In genomic region chr19:14517840-14518505, GRCh38 we compare ENCODE assay signal across 8 cellular contexts. TPM values are rescaled to one million over a fixed set of nuclear protein-coding genes. Genes with fewer than 3 reads are reported as not detected.
DNase-seq lines count a peak whose midpoint lies in the region; ATAC-seq and TF ChIP-seq lines count a peak whose summit lies in the region.

Gene DNAJB1 (minus strand): TSS chr19:14518397. CDS start chr19:14518349, 48 bp downstream.

- no peaks in the 10 kb centered on the region; the same call in 2 of the 3 replicates for H3K9me3 Mint-ChIP-seq in GM23338

- peak; percentile 74 for ATAC-seq in GM23338

- H3K4me2 ChIP-seq in GM23338, result peak within 1 kb of the TSS; percentile 99
- H3K4me2 ChIP-seq in smooth muscle cell, result peak within 1 kb of the TSS; percentile 95

- no peak for TF ChIP-seq CTCF in GM23338 (conservative IDR thresholded peaks at IDR 0.05; ENCODE audit: low read depth in 2 of 2)
- TF ChIP-seq CTCF in smooth muscle cell (IDR thresholded peaks at IDR 0.05; ENCODE audit: borderline replicate concordance, insufficient read depth, poor library complexity, severe bottlenecking), result no peak

- H3K4me3 ChIP-seq in GM23338 (peak within 1 kb of the TSS; percentile 97), smooth muscle cell (peak within 1 kb of the TSS; percentile 88)

- H3K27ac Mint-ChIP-seq in GM23338, result peak within 1 kb of the TSS; percentile 96

- H3K4me1 Mint-ChIP-seq in GM23338, result peaks cover 26% of the 10 kb centered on the region

- H3K36me3 Mint-ChIP-seq in GM23338 (ENCODE audit: low read depth), result peaks cover 34% of the 10 kb centered on the region

- no peaks in the 10 kb centered on the region for H3K9me2 ChIP-seq in GM23338 (ENCODE audit: insufficient read depth)

- peak; percentile 84 for DNase-seq in DMS 273 (lab: John Stamatoyannopoulos, UW; ENCODE audit: unreplicated experiment)
- no peak for DNase-seq in DMS 273 treated with DMSO at 0.1 percent for 48 hours (lab: John Stamatoyannopoulos, UW)
- peak; percentile 70 for DNase-seq in GM23338 (ENCODE audit: low spot score)
- DNase-seq in Kasumi-1 (lab: John Stamatoyannopoulos, UW), result peak; percentile 55 to 57
- DNase-seq in T-helper 22 cell (ENCODE audit: low read depth), result peak; percentile 47
- DNase-seq in caudate nucleus (lab: John Stamatoyannopoulos, UW), result peak in 56 of 61 donors; percentile 39 to 98 (median 75)
- peak; percentile 86 for DNase-seq in iris pigment epithelial cell (ENCODE audit: low read depth)
- DNase-seq in smooth muscle cell (lab: John Stamatoyannopoulos, UW; ENCODE audit: unreplicated experiment), result peak; percentile 100

- H3K27me3 Mint-ChIP-seq in GM23338 (ENCODE audit: insufficient read depth, low read depth, poor library complexity), result peaks cover 11% of the 10 kb centered on the region

- peaks cover 11% of the 10 kb centered on the region; the same call in 1 of the 2 replicates for H3K4me1 ChIP-seq in GM23338 (ENCODE audit: insufficient read depth)
- peaks cover 9% of the 10 kb centered on the region for H3K4me1 ChIP-seq in smooth muscle cell (ENCODE audit: low read depth)

- H3F3A ChIP-seq in GM23338 (replicated peaks; ENCODE audit: low read depth) (peaks cover 36% of the 10 kb centered on the region), smooth muscle cell (ENCODE audit: low read depth) (peaks cover 17% of the 10 kb centered on the region)

- peak within 1 kb of the TSS; percentile 88 for H2AFZ ChIP-seq in GM23338
- peak within 1 kb of the TSS; percentile 79 for H2AFZ ChIP-seq in smooth muscle cell (ENCODE audit: low read depth)

- peak within 1 kb of the TSS; percentile 97 for H3K9ac ChIP-seq in smooth muscle cell (ENCODE audit: low read depth)

- peaks cover 31% of the 10 kb centered on the region for H3K79me2 ChIP-seq in GM23338 (replicated peaks; ENCODE audit: insufficient read depth)
- peaks cover 36% of the 10 kb centered on the region for H3K79me2 ChIP-seq in smooth muscle cell (ENCODE audit: low read depth)

- no peaks in the 10 kb centered on the region for H3K27me3 ChIP-seq in GM23338 (ENCODE audit: insufficient read depth)
- no peaks in the 10 kb centered on the region for H3K27me3 ChIP-seq in smooth muscle cell (ENCODE audit: low read depth)

- peak within 1 kb of the TSS; percentile 93 for H3K4me3 Mint-ChIP-seq in GM23338

- H4K20me1 ChIP-seq in GM23338 (replicated peaks; ENCODE audit: insufficient read depth) (peaks cover 24% of the 10 kb centered on the region; the same call in 1 of the 2 replicates), smooth muscle cell (ENCODE audit: low read depth) (peaks cover 49% of the 10 kb centered on the region)

- H3K9me3 ChIP-seq in smooth muscle cell (replicated peaks; ENCODE audit: low read depth), result no peaks in the 10 kb centered on the region

- H3K27ac ChIP-seq in GM23338 (ENCODE audit: low read depth) (peak within 1 kb of the TSS; percentile 94), caudate nucleus (ENCODE audit: low read depth, low read length) (peak within 1 kb of the TSS; percentile 100), smooth muscle cell (ENCODE audit: low read depth) (peak within 1 kb of the TSS; percentile 92)

- under 1% methylated on average over 46 of the region's 82 CpGs for WGBS in smooth muscle cell (ENCODE audit: low lambda C conversion rate)

- H3K36me3 ChIP-seq in GM23338 (ENCODE audit: insufficient read depth), result peaks cover 3% of the 10 kb centered on the region
- H3K36me3 ChIP-seq in smooth muscle cell (ENCODE audit: low read depth), result peaks cover 7% of the 10 kb centered on the region

TF ChIP-seq in GM23338, 12 proteins besides CTCF, POLR2A, EP300 and RAD21:
- TF ChIP-seq ZNF331 (CRISPR knock-in tag; IDR thresholded peaks at IDR 0.05; ENCODE audit: low read depth), result no peak
- TF ChIP-seq POLR2AphosphoS5 (IDR thresholded peaks at IDR 0.05; ENCODE audit: low read depth), result peak; percentile 66; the same call in 1 of the 2 replicates
- TF ChIP-seq, protein P1, sequence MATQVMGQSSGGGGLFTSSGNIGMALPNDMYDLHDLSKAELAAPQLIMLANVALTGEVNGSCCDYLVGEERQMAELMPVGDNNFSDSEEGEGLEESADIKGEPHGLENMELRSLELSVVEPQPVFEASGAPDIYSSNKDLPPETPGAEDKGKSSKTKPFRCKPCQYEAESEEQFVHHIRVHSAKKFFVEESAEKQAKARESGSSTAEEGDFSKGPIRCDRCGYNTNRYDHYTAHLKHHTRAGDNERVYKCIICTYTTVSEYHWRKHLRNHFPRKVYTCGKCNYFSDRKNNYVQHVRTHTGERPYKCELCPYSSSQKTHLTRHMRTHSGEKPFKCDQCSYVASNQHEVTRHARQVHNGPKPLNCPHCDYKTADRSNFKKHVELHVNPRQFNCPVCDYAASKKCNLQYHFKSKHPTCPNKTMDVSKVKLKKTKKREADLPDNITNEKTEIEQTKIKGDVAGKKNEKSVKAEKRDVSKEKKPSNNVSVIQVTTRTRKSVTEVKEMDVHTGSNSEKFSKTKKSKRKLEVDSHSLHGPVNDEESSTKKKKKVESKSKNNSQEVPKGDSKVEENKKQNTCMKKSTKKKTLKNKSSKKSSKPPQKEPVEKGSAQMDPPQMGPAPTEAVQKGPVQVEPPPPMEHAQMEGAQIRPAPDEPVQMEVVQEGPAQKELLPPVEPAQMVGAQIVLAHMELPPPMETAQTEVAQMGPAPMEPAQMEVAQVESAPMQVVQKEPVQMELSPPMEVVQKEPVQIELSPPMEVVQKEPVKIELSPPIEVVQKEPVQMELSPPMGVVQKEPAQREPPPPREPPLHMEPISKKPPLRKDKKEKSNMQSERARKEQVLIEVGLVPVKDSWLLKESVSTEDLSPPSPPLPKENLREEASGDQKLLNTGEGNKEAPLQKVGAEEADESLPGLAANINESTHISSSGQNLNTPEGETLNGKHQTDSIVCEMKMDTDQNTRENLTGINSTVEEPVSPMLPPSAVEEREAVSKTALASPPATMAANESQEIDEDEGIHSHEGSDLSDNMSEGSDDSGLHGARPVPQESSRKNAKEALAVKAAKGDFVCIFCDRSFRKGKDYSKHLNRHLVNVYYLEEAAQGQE (IDR thresholded peaks at IDR 0.05; ENCODE audit: unreplicated experiment), result peak; percentile 13
- no peak for TF ChIP-seq NANOG (IDR thresholded peaks at IDR 0.05; ENCODE audit: borderline replicate concordance)
- TF ChIP-seq ZNF462 (CRISPR knock-in tag; IDR thresholded peaks at IDR 0.05), result no peak

RNA-seq across cellular contexts. Expression of gene DNAJB1, which starts in this region (rescaled TPM):
- 53.3 TPM in 2 replicates for total RNA-seq in GM23338 (2014; rRNA removed; shearing (Covaris generic))
- polyA plus RNA-seq in GM23338 (2016; fragmentation: Nextera tagmentation; extraction: Ambion mirVana) (43.2 and 44.0 TPM in 2 replicates), smooth muscle cell (152 and 175 TPM in 2 replicates)
- 96.1 and 114 TPM in 2 replicates for total RNA-seq in smooth muscle cell
